In genomic region chr13:32791545-32792172, GRCh38 we compare ENCODE assay signal across 8 cellular contexts.
A peak's percentile ranks its signal among the peaks of the same experiment; 100 is the strongest.
DNase-seq lines count a peak whose midpoint lies in the region; ATAC-seq and TF ChIP-seq lines count a peak whose summit lies in the region.

No MANE protein-coding gene starts in this region.

- WGBS in transverse colon (ENCODE audit: low coverage in 1 of 2), 2 donors, result 38 to 64% methylated on average over 4 to 8 of the region's 8 CpGs

- no peak overlapping the region for H3K27ac ChIP-seq in DOHH2 (ENCODE audit: low read depth, low read length)
- no peak overlapping the region for H3K27ac ChIP-seq in transverse colon

- H3K27me3 ChIP-seq in DOHH2 (ENCODE audit: control insufficient read depth, low read length), result no peaks in the 10 kb centered on the region
- H3K27me3 ChIP-seq in transverse colon, result no peaks in the 10 kb centered on the region

- H3K36me3 Mint-ChIP-seq in activated naive CD4-positive, alpha-beta T cell treated with anti-CD3 and anti-CD28 coated beads, Interleukin-2, amount 50 U/mL, for 24 hours, result peaks cover 2% of the 10 kb centered on the region

- peaks cover 15% of the 10 kb centered on the region for H3K4me1 ChIP-seq in DOHH2 (ENCODE audit: control insufficient read depth, low read length)
- no peaks in the 10 kb centered on the region for H3K4me1 ChIP-seq in transverse colon

- no peak for DNase-seq in NCI-H82 (lab: John Stamatoyannopoulos, UW)
- DNase-seq in transverse colon, result no peak
- DNase-seq in left ventricle myocardium superior, result no peak
- DNase-seq in LoVo (ENCODE audit: low spot score), result no peak

- H3K9me3 ChIP-seq in DOHH2 (ENCODE audit: control insufficient read depth, insufficient read depth, low read length) (no peaks in the 10 kb centered on the region), transverse colon (no peaks in the 10 kb centered on the region)

- H3K4me3 ChIP-seq in DOHH2 (ENCODE audit: low read length) (no peak overlapping the region), transverse colon (no peak overlapping the region)

- peaks cover 62% of the 10 kb centered on the region for H3K4me1 Mint-ChIP-seq in activated naive CD4-positive, alpha-beta T cell treated with anti-CD3 and anti-CD28 coated beads, Interleukin-2, amount 50 U/mL, for 24 hours

- TF ChIP-seq POLR2A in transverse colon (IDR thresholded peaks at IDR 0.05), result no peak

- H3K36me3 ChIP-seq in DOHH2 (ENCODE audit: control insufficient read depth, low read length) (no peaks in the 10 kb centered on the region), transverse colon (no peaks in the 10 kb centered on the region)

- peak overlapping the region; percentile 56 for H3K4me3 Mint-ChIP-seq in activated naive CD4-positive, alpha-beta T cell treated with anti-CD3 and anti-CD28 coated beads, Interleukin-2, amount 50 U/mL, for 24 hours

- H3K9me3 Mint-ChIP-seq in activated naive CD4-positive, alpha-beta T cell treated with anti-CD3 and anti-CD28 coated beads, Interleukin-2, amount 50 U/mL, for 24 hours, result no peaks in the 10 kb centered on the region

- intact Hi-C loops in transverse colon (cut with DNase I; ENCODE audit: low total_unique reads) (no loop called here), left ventricle myocardium superior (cut with micrococcal nuclease) (no loop called here)

- no peaks in the 10 kb centered on the region for H3K27me3 Mint-ChIP-seq in activated naive CD4-positive, alpha-beta T cell treated with anti-CD3 and anti-CD28 coated beads, Interleukin-2, amount 50 U/mL, for 24 hours

- H3K4me2 ChIP-seq in DOHH2 (ENCODE audit: low read length), result peak overlapping the region; percentile 44

- H3K79me2 ChIP-seq in DOHH2 (ENCODE audit: control insufficient read depth, low read length), result no peaks in the 10 kb centered on the region

- H3K9me2 ChIP-seq in DOHH2 (replicated peaks; ENCODE audit: control insufficient read depth, low read length), result no peaks in the 10 kb centered on the region

- no peaks in the 10 kb centered on the region for H4K20me1 ChIP-seq in DOHH2 (ENCODE audit: control insufficient read depth, insufficient read depth, low read depth, low read length)

- ATAC-seq in GM19328 (IDR thresholded peaks at IDR 0.05; ENCODE audit: unreplicated experiment), result peak; percentile 80
- peak; percentile 71 for ATAC-seq in HG03135 (IDR thresholded peaks at IDR 0.05; ENCODE audit: unreplicated experiment)
- ATAC-seq in left ventricle myocardium superior, result no peak

- TF ChIP-seq EP300 in transverse colon (IDR thresholded peaks at IDR 0.05; ENCODE audit: low read depth), result no peak

- no peak for TF ChIP-seq CTCF in DOHH2 (IDR thresholded peaks at IDR 0.05; ENCODE audit: low read depth, low read length, poor library complexity, severe bottlenecking)
- TF ChIP-seq CTCF in transverse colon (IDR thresholded peaks at IDR 0.05), result no peak

- H3K27ac Mint-ChIP-seq in activated naive CD4-positive, alpha-beta T cell treated with anti-CD3 and anti-CD28 coated beads, Interleukin-2, amount 50 U/mL, for 24 hours, result peak overlapping the region; percentile 80

- in situ Hi-C loops in transverse colon (cut with MboI; ENCODE audit: low pct_ligation_motif_present in 1 of 4, low pct_unique_long_range_greater_than_20kb in 1 of 4, low sequenced_read_pairs in 3 of 4), result no loop called here

- H3F3A ChIP-seq in DOHH2 (ENCODE audit: control insufficient read depth, insufficient read depth), result no peaks in the 10 kb centered on the region
